Comparison of ENCODE assay signal across 8 cellular contexts in the genomic region with DNA sequence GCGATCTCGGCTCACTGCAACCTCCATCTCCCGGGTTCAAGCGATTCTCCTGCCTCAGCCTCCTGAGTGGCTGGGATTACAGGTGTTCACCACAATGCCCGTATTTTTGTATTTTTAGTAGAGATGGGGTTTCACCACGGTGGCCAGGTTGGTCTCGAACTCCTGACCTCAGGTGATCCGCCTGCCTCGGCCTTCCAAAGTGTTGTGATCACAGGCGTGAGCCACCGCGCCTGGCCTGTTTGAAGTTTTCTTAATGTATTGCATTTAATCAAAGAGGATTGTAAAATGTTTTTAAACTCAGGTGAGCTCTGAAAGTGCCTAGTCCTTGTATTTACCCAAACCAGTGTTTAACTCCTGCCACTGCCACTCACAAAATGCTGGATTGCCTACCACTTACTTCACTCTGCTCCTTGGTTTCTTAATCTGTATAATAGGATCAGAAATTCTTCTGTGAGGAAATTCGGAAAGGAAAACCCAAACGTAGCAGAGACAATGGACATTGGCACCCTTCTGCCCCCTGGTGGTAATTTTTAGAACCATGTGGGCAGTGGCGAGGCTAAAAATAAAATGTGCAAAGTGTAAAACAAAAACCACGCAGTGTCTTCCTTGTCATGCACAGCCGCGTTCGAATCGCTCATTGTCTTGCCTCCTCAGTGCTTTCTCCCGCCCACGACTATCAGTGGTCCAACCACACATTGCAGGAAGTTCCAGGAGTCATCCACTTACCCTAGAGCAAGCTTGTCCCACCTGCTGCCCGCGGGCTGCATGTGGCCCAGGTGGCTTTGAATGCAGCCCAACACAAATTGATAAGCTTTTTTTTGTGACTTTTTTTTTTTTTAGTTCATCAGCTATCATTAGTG. TPM values are rescaled to one million over a fixed set of nuclear protein-coding genes. Genes with fewer than 3 reads are reported as not detected.
A peak's percentile ranks its signal among the peaks of the same experiment; 100 is the strongest.
DNase-seq lines count a peak whose midpoint lies in the region; ATAC-seq and TF ChIP-seq lines count a peak whose summit lies in the region.

No MANE protein-coding gene starts in this region.

- no peak overlapping the region for H3K4me3 ChIP-seq in astrocyte of the spinal cord (ENCODE audit: low read depth, low read length)

- H3K4me3 Mint-ChIP-seq in immature natural killer cell, result peak overlapping the region; percentile 50 to 80 (median 79)

- peak overlapping the region; percentile 68 to 91 (median 81) for H3K27ac Mint-ChIP-seq in immature natural killer cell

- no peaks in the 10 kb centered on the region for H3K9me3 Mint-ChIP-seq in immature natural killer cell

- DNase-seq in NCI-H1436 (lab: John Stamatoyannopoulos, UW) (peak; percentile 71), NCI-H1436 treated with DMSO at 0.1 percent for 48 hours (lab: John Stamatoyannopoulos, UW) (no peak), NCI-H1417 treated with DMSO at 0.1 percent for 48 hours (lab: John Stamatoyannopoulos, UW) (peak; percentile 41), T-helper 2 cell (peak in 4 of 5 experiments; percentile 46 to 84 (median 49)), astrocyte of the spinal cord (ENCODE audit: low read depth, low spot score) (peak; percentile 34), immature natural killer cell (peak; percentile 73 to 75 (median 75))
- peak; percentile 74 for DNase-seq in stimulated activated CD4-positive, alpha-beta T cell treated with anti-CD3 and anti-CD28 coated beads, Interleukin-15, amount 100 ng/mL, for 24 hours

- peaks cover 22 to 23% of the 10 kb centered on the region in 2 donors for H3K4me1 Mint-ChIP-seq in immature natural killer cell

- peak; percentile 94 for ATAC-seq in HG02759 (IDR thresholded peaks at IDR 0.05; ENCODE audit: unreplicated experiment)

- H3K27me3 Mint-ChIP-seq in immature natural killer cell (ENCODE audit: low read depth in 3 of 3), result peaks cover 0 to 6% (median 0%) of the 10 kb centered on the region in 3 donors

- peaks cover 6 to 19% (median 10%) of the 10 kb centered on the region in 3 donors for H3K36me3 Mint-ChIP-seq in immature natural killer cell

- in situ Hi-C loops in astrocyte of the spinal cord (cut with HindIII; ENCODE audit: low sequenced_read_pairs), result no loop called here

- TF ChIP-seq CTCF in astrocyte of the spinal cord (IDR thresholded peaks at IDR 0.05; ENCODE audit: low read depth, low read length), result peak; percentile 75

RNA-seq across cellular contexts. Expression of gene CEP19, which starts 27.3 kb away (rescaled TPM):
- 1 to 10 TPM; 2.3 to 3.3 (median 2.3) TPM for polyA plus RNA-seq in immature natural killer cell

RNA-seq across cellular contexts. Expression of gene PIGX, which starts 27.4 kb away (rescaled TPM):
- polyA plus RNA-seq in immature natural killer cell, result 10 to 100 TPM; 38.3 to 55.6 (median 42.6) TPM

RNA-seq across cellular contexts. Expression of gene NRROS, which starts 45.3 kb away (rescaled TPM):
- 10 to 100 TPM in 1 of 3 donors, 1 to 10 TPM in 2; 6.3 to 14.1 (median 8.0) TPM for polyA plus RNA-seq in immature natural killer cell

RNA-seq across cellular contexts. Expression of gene PAK2, which starts 54.9 kb away (rescaled TPM):
- 10 to 100 TPM; 20.2 to 34.1 (median 21.7) TPM for polyA plus RNA-seq in immature natural killer cell
